In genomic region chr6:46366190-46366900, GRCh38 we compare ENCODE assay signal across 17 cellular contexts.
"Had no signal": no experiment of that assay in that cellular context is flagged by ENCODE, and none has a peak within 500 bp of the region (broad histone marks: within the 10 kb centered on the region; RNA-seq: fewer than 3 reads in every experiment).

No MANE protein-coding gene starts in this region.

- ATAC-seq: HepG2, Panc1, PC-3, SK-N-SH treated with all-trans-retinoic acid at 6 μM for 48 hours had no signal

- DNase-seq: IMR-90; Karpas-422; KG1; MM.1S; NCI-H1436; NCI-H187; NCI-H2029; NCI-H2081 treated with DMSO at 0.1 percent for 48 hours; NCI-H2171; NCI-H526; NCI-H82; NK-92 treated with Interleukin-12 subunit alpha and Interleukin-12 subunit beta, amount 100 ng/mL, for 24 hours; PC-3; SHP77 had no signal
